In genomic region chr12:132597333-132598283, GRCh38 we compare ENCODE assay signal across 8 cellular contexts.
DNase-seq lines count a peak whose midpoint lies in the region; TF ChIP-seq lines count a peak whose summit lies in the region.

No MANE protein-coding gene starts in this region.

- H3K27me3 ChIP-seq in muscle layer of colon (ENCODE audit: control insufficient read depth in 1 of 2, insufficient read depth in 2 of 2, low read length in 2 of 2) = peaks cover 6 to 11% of the 10 kb centered on the region in 2 donors

- DNase-seq in NCI-H1436 (lab: John Stamatoyannopoulos, UW) = peak; percentile 35
- DNase-seq in NCI-H1436 treated with DMSO at 0.1 percent for 48 hours (lab: John Stamatoyannopoulos, UW) = no peak
- peak; percentile 25 for DNase-seq in NCI-H510A (lab: John Stamatoyannopoulos, UW)
- peak; percentile 59 to 89 for DNase-seq in cardiac fibroblast (ENCODE audit: low read depth in 2 of 2)
- no peak for DNase-seq in GM03348 (ENCODE audit: low spot score)
- DNase-seq in GM10248 (ENCODE audit: extremely low spot score) = no peak
- DNase-seq in SHP77 treated with DMSO at 0.1 percent for 48 hours (lab: John Stamatoyannopoulos, UW) = no peak

- no peak overlapping the region for H3K27ac ChIP-seq in muscle layer of colon (ENCODE audit: low read depth, low read length)

- POLR2A ChIA-PET in GM10248 (lab: Yijun Ruan, JAX) = no interaction called here

- peak overlapping the region; percentile 14 to 47 for H3K4me3 ChIP-seq in cardiac fibroblast (replicated peaks in 1 of 2; ENCODE audit: low read depth in 2 of 2, low read length in 2 of 2)
- H3K4me3 ChIP-seq in muscle layer of colon (ENCODE audit: low read depth in 1 of 2, low read length in 2 of 2) = peak overlapping the region; percentile 33 to 42

- TF ChIP-seq CTCF in cardiac fibroblast (IDR thresholded peaks at IDR 0.05; ENCODE audit: low read depth, low read length) (no peak), GM10248 (IDR thresholded peaks at IDR 0.05; ENCODE audit: control extremely low read depth, extremely low read depth, low read depth, missing control alignments) (no peak)

- H3K9ac ChIP-seq in muscle layer of colon (ENCODE audit: low read length) = no peak overlapping the region

- CTCF ChIA-PET in GM10248 (lab: Yijun Ruan, JAX) = no interaction called here

- H3K36me3 ChIP-seq in muscle layer of colon (ENCODE audit: insufficient read depth, low read length) = no peaks in the 10 kb centered on the region

- peaks cover 17% of the 10 kb centered on the region for H3K4me1 ChIP-seq in muscle layer of colon (ENCODE audit: insufficient read depth, low read length)

- H3K9me3 ChIP-seq in muscle layer of colon (ENCODE audit: low read length) = no peaks in the 10 kb centered on the region

Comparison
In these comparisons a context has a peak if more than half of its experiments do, and no peak if none do; other contexts are left out.
1. DNase-seq: peak in NCI-H1436 (single experiment), NCI-H510A (single experiment) and cardiac fibroblast (2 of 2); none in NCI-H1436 treated with DMSO at 0.1 percent for 48 hours (single experiment), GM03348 (single experiment), GM10248 (single experiment) and SHP77 treated with DMSO at 0.1 percent for 48 hours (single experiment).